1 cellular context compared by ENCODE assay signal in genomic region chr2:206464597-206464996, GRCh38.
TF ChIP-seq lines count a peak whose summit lies in the region.

No MANE protein-coding gene starts in this region.

TF ChIP-seq in K562, 482 proteins besides CTCF, POLR2A, EP300 and RAD21 (continued from another document):
- peak; percentile 18 for TF ChIP-seq PRDM10 (IDR thresholded peaks at IDR 0.05; ENCODE audit: partially characterized antibody)
